In genomic region chr1:183983371-183984105, GRCh38 we compare ENCODE assay signal across 16 cellular contexts. TPM values are rescaled to one million over a fixed set of nuclear protein-coding genes. Genes with fewer than 3 reads are reported as not detected.
DNase-seq lines count a peak whose midpoint lies in the region; ATAC-seq and TF ChIP-seq lines count a peak whose summit lies in the region.
"Had no signal": no experiment of that assay in that cellular context is flagged by ENCODE, and none has a peak within 500 bp of the region (broad histone marks: within the 10 kb centered on the region; RNA-seq: fewer than 3 reads in every experiment).

No MANE protein-coding gene starts in this region.

- H3K36me3 ChIP-seq in BLaER1 (no peaks in the 10 kb centered on the region), cardiac muscle cell (no peaks in the 10 kb centered on the region), neuron (ENCODE audit: insufficient read depth, low read length) (no peaks in the 10 kb centered on the region), lower lobe of right lung (no peaks in the 10 kb centered on the region)
- H3K36me3 ChIP-seq: transverse colon had no signal

- no peak overlapping the region for H3K27ac ChIP-seq in BLaER1
- peak overlapping the region; percentile 90 for H3K27ac ChIP-seq in angular gyrus (ENCODE audit: low read depth, low read length)
- peak overlapping the region; percentile 79 for H3K27ac ChIP-seq in cardiac muscle cell
- H3K27ac ChIP-seq in lower lobe of right lung, result no peak overlapping the region
- H3K27ac ChIP-seq: transverse colon had no signal

- peak overlapping the region; percentile 35; the same call in 1 of the 2 replicates for H3K4me2 ChIP-seq in BLaER1

- no peak for TF ChIP-seq CTCF in cardiac muscle cell (IDR thresholded peaks at IDR 0.05; ENCODE audit: low read depth, low read length)
- no peak for TF ChIP-seq CTCF in lower lobe of right lung (IDR thresholded peaks at IDR 0.05)

- H3K9me3 ChIP-seq in BLaER1, result no peaks in the 10 kb centered on the region
- no peaks in the 10 kb centered on the region for H3K9me3 ChIP-seq in cardiac muscle cell (ENCODE audit: low read depth)
- H3K9me3 ChIP-seq in neuron (ENCODE audit: low read length), result no peaks in the 10 kb centered on the region
- H3K9me3 ChIP-seq in lower lobe of right lung, result no peaks in the 10 kb centered on the region
- H3K9me3 ChIP-seq: transverse colon had no signal

- H3K4me3 ChIP-seq in BLaER1 (no peak overlapping the region), cardiac muscle cell (no peak overlapping the region), neuron (ENCODE audit: low read length) (no peak overlapping the region), lower lobe of right lung (no peak overlapping the region)
- H3K4me3 ChIP-seq: transverse colon had no signal

- H4K20me1 ChIP-seq in BLaER1, result no peaks in the 10 kb centered on the region

- DNase-seq in cardiac muscle cell (ENCODE audit: low read depth in 1 of 2, low spot score in 1 of 2) (peak in 1 of 2 donors; percentile 51), lower lobe of right lung (no peak), HuH-7 (ENCODE audit: low spot score) (no peak)
- no peak for DNase-seq in stimulated activated CD4-positive, alpha-beta T cell treated with anti-CD3 and anti-CD28 coated beads, Interleukin-2, amount 100 ng/mL, for 24 hours
- DNase-seq: activated CD4-positive, CD25-positive, alpha-beta regulatory T cell treated with anti-CD3 and anti-CD28 coated beads, Interleukin-2, amount 50 U/mL, for 72 hours; amniotic stem cell; effector memory CD4-positive, alpha-beta T cell; NCI-H1048; NCI-H2171 treated with DMSO at 0.1 percent for 48 hours; stimulated activated CD4-positive, alpha-beta T cell treated with anti-CD3 and anti-CD28 coated beads, Interleukin-15, amount 100 ng/mL, for 24 hours; transverse colon had no signal

- H2AFZ ChIP-seq in neuron (ENCODE audit: low read depth, low read length), result peak overlapping the region; percentile 40

- ATAC-seq in lower lobe of right lung (no peak), GM19455 (IDR thresholded peaks at IDR 0.05; ENCODE audit: unreplicated experiment) (no peak)

- no peaks in the 10 kb centered on the region for H3K27me3 ChIP-seq in BLaER1
- H3K27me3 ChIP-seq in cardiac muscle cell, result no peaks in the 10 kb centered on the region
- no peaks in the 10 kb centered on the region for H3K27me3 ChIP-seq in neuron (ENCODE audit: insufficient read depth, low read length)
- H3K27me3 ChIP-seq in lower lobe of right lung (ENCODE audit: low read depth), result no peaks in the 10 kb centered on the region
- H3K27me3 ChIP-seq: transverse colon had no signal

- H3K9ac ChIP-seq in BLaER1, result no peak overlapping the region

- intact Hi-C loops in lower lobe of right lung (cut with DNase I), result no loop called here

- H3K4me1 ChIP-seq in BLaER1 (peaks cover 8% of the 10 kb centered on the region; the same call in 1 of the 2 replicates), cardiac muscle cell (ENCODE audit: low read depth) (peaks cover 29% of the 10 kb centered on the region), neuron (ENCODE audit: insufficient read depth, low read length) (peaks cover 12% of the 10 kb centered on the region), lower lobe of right lung (no peaks in the 10 kb centered on the region)
- H3K4me1 ChIP-seq: transverse colon had no signal

RNA-seq across cellular contexts. Expression of gene COLGALT2, which starts 54.0 kb away (rescaled TPM):
- total RNA-seq in cardiac muscle cell, result 12.9 and 31.5 TPM in 2 replicates
- polyA plus RNA-seq in cardiac muscle cell, result 14.1 and 22.3 TPM in 2 replicates
- 3.2 TPM for total RNA-seq in lower lobe of right lung
- total RNA-seq: HT-29 had no signal

Comparison
In these comparisons a context has a peak if more than half of its experiments do, and no peak if none do; other contexts are left out.
1. H3K27ac ChIP-seq: peak in angular gyrus (single experiment) and cardiac muscle cell (single experiment); none in BLaER1 (single experiment) and lower lobe of right lung (single experiment).